In the genomic region with DNA sequence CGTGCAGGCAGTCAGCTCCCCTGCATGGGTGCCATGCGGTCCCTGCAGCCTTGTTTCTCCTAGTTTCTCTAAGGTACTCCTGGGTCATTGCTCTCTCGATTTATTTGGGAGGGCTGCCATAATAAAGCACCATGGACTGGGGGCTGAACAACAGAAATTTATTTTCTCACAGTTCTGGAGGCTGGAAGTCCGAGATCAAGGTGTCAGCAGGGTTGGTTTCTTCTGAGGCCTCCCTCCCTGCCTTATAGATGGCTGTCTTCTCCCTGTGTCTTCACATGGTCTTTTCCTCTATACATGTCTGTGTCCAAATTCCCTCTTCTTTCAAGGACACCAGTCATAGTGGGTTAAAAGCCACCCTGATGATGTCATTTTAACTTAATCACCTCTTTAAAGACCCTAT, we compare ENCODE assay signal across 25 cellular contexts. TPM values are rescaled to one million over a fixed set of nuclear protein-coding genes. Genes with fewer than 3 reads are reported as not detected.
A peak's percentile ranks its signal among the peaks of the same experiment; 100 is the strongest.
DNase-seq lines count a peak whose midpoint lies in the region; ATAC-seq, FAIRE-seq and TF ChIP-seq lines count a peak whose summit lies in the region.
"Had no signal": no experiment of that assay in that cellular context is flagged by ENCODE, and none has a peak within 500 bp of the region (broad histone marks: within the 10 kb centered on the region; RNA-seq: fewer than 3 reads in every experiment).

No MANE protein-coding gene starts in this region.

- no peak for TF ChIP-seq POLR2A in HepG2 (IDR thresholded peaks at IDR 0.05; ENCODE audit: insufficient read depth in 1 of 2, low read depth in 2 of 2, low read length in 2 of 2)

- TF ChIP-seq RAD21 in HepG2 (CRISPR knock-in tag; IDR thresholded peaks at IDR 0.05), result no peak

- no peak for DNase-seq in right cardiac atrium
- no peak for DNase-seq in left cardiac atrium
- no peak for DNase-seq in HepG2 (ENCODE audit: low spot score)
- no peak for DNase-seq in activated naive CD4-positive, alpha-beta T cell (lab: John Stamatoyannopoulos, UW)
- DNase-seq in sciatic nerve (ENCODE audit: low spot score), result no peak
- no peak for DNase-seq in SW 1271 (lab: John Stamatoyannopoulos, UW)
- DNase-seq: activated CD4-positive, alpha-beta T cell treated with anti-CD3 and anti-CD28 coated beads for 36 hours; activated CD8-positive, alpha-beta memory T cell treated with anti-CD3 and anti-CD28 coated beads, Interleukin-2, amount 50 U/mL, for 48 hours; activated CD8-positive, alpha-beta T cell treated with anti-CD3 and anti-CD28 coated beads for 36 hours; activated naive CD4-positive, alpha-beta T cell treated with anti-CD3 and anti-CD28 coated beads, Interleukin-2, amount 50 U/mL, for 16 hours; amniotic stem cell; effector CD4-positive, alpha-beta T cell; H7; mesendoderm; NCI-H2171; NK-92 treated with Interleukin-12 subunit alpha and Interleukin-12 subunit beta, amount 100 ng/mL, for 24 hours; SIG-M5; stimulated activated CD4-positive, alpha-beta T cell treated with anti-CD3 and anti-CD28 coated beads, Interleukin-15, amount 100 ng/mL, for 24 hours; stimulated activated CD4-positive, alpha-beta T cell treated with anti-CD3 and anti-CD28 coated beads, Interleukin-4, amount 100 ng/mL, for 4 hours; trophoblast cell had no signal

- no peaks in the 10 kb centered on the region for H4K20me1 ChIP-seq in HepG2 (ENCODE audit: insufficient read depth, low read length)

- no peak for ATAC-seq in right cardiac atrium
- no peak for ATAC-seq in left cardiac atrium
- ATAC-seq in HepG2, result no peak
- ATAC-seq in sciatic nerve, result no peak
- ATAC-seq: activated CD4-positive, alpha-beta T cell treated with anti-CD3 and anti-CD28 coated beads for 36 hours; activated CD8-positive, alpha-beta T cell treated with anti-CD3 and anti-CD28 coated beads for 36 hours had no signal

- in situ Hi-C loops in HepG2 (cut with HindIII; ENCODE audit: extremely low pct_ligation_motif_present, low pct_unique_long_range_greater_than_20kb), result no loop called here

- H3K27me3 ChIP-seq in right cardiac atrium (ENCODE audit: control insufficient read depth, insufficient read depth) (no peaks in the 10 kb centered on the region), HepG2 (ENCODE audit: control insufficient read depth in 1 of 2, insufficient read depth in 2 of 2, low read length in 2 of 2) (peaks cover 0 to 8% of the 10 kb centered on the region in 2 experiments; a peak in 1 of 5 replicates)
- H3K27me3 ChIP-seq: neutrophil had no signal

- no peak for TF ChIP-seq CTCF in VCaP (conservative IDR thresholded peaks at IDR 0.05)
- TF ChIP-seq CTCF in HepG2 (CRISPR knock-in tag; IDR thresholded peaks at IDR 0.05), result no peak

- H3K79me2 ChIP-seq in HepG2 (ENCODE audit: insufficient read depth, low read length), result no peaks in the 10 kb centered on the region

- no TSS peak for BruUV-seq in HepG2 (replicated peaks; lab: Mats Ljungman, UMichigan)

- POLR2A ChIA-PET in HepG2 (lab: Yijun Ruan, JAX), result no interaction called here

- WGBS in right cardiac atrium, result 95% methylated on average over 4 of the region's 4 CpGs
- WGBS in HepG2 (ENCODE audit: low lambda C conversion rate), result 33% methylated on average over 4 of the region's 4 CpGs

- no peak overlapping the region for H3K4me3 ChIP-seq in right cardiac atrium (ENCODE audit: low read length)
- no peak overlapping the region for H3K4me3 ChIP-seq in HepG2 (replicated peaks in 1 of 3; ENCODE audit: insufficient read depth in 1 of 3, low read depth in 2 of 3, low read length in 3 of 3)
- H3K4me3 ChIP-seq: prostate gland had no signal

- no peak overlapping the region for H2AFZ ChIP-seq in HepG2 (ENCODE audit: low read length)

- no peaks in the 10 kb centered on the region for H3K36me3 ChIP-seq in HepG2 (replicated peaks in 1 of 2; ENCODE audit: control insufficient read depth in 1 of 2, insufficient read depth in 2 of 2, low read length in 2 of 2)
- H3K36me3 ChIP-seq: neutrophil, prostate gland had no signal

- intact Hi-C loops in right cardiac atrium (cut with DNase I), result no loop called here
- intact Hi-C loops in left cardiac atrium (cut with DNase I), result loop anchor here (5.0 to 10.0 kb wide), 2 partner anchors 33 to 56 kb away; no protein-coding TSS in a partner anchor
- intact Hi-C loops in HepG2 (cut with micrococcal nuclease; ENCODE audit: unreplicated experiment), result no loop called here
- intact Hi-C loops in sciatic nerve (cut with DNase I), result no loop called here

- no peak for TF ChIP-seq EP300 in HepG2 (IDR thresholded peaks at IDR 0.05; ENCODE audit: low read depth in 2 of 2, low read length in 2 of 2)
- no peak for TF ChIP-seq EP300 in HepG2 (CRISPR knock-in tag; IDR thresholded peaks at IDR 0.05; ENCODE audit: borderline replicate concordance)

- H3K4me2 ChIP-seq in HepG2 (ENCODE audit: low read depth, low read length), result no peak overlapping the region

- H3K9me3 ChIP-seq in right cardiac atrium (ENCODE audit: control insufficient read depth, low read length), result no peaks in the 10 kb centered on the region
- H3K9me3 ChIP-seq in HepG2 (ENCODE audit: low read length), result no peaks in the 10 kb centered on the region
- H3K9me3 ChIP-seq: neutrophil, prostate gland had no signal

- H3K27ac ChIP-seq in right cardiac atrium (ENCODE audit: low read length) (peak overlapping the region; percentile 60), VCaP (peak overlapping the region; percentile 49; the same call in 1 of the 2 replicates), HepG2 (ENCODE audit: extremely low read length, insufficient read depth, low read length) (no peak overlapping the region)
- H3K27ac ChIP-seq: neutrophil had no signal

- FAIRE-seq in HepG2 (lab: Jason Lieb, UNC), result no peak
- FAIRE-seq: bronchial epithelial cell, GM12892 had no signal

- peaks cover 18% of the 10 kb centered on the region for H3K4me1 ChIP-seq in right cardiac atrium (ENCODE audit: control insufficient read depth, insufficient read depth, low read length)
- peaks cover 59% of the 10 kb centered on the region for H3K4me1 ChIP-seq in HepG2 (ENCODE audit: insufficient read depth, low read length)

- CTCF ChIA-PET in HepG2 (lab: Yijun Ruan, JAX; ENCODE audit: low intra/inter-chr PET ratio, low total read pairs), result no interaction called here

- H3K9ac ChIP-seq in HepG2 (ENCODE audit: insufficient read depth, low read depth, low read length), result no peak overlapping the region

TF ChIP-seq in HepG2, 621 proteins besides CTCF, POLR2A, EP300 and RAD21:
- TF ChIP-seq ZNF446 (CRISPR knock-in tag; IDR thresholded peaks at IDR 0.05) (no peak), ZSCAN25 (CRISPR knock-in tag; IDR thresholded peaks at IDR 0.05) (no peak), CREB1 (IDR thresholded peaks at IDR 0.05) (0 out of 2 replicates have a peak, but pooled peaks have one; percentile 2), CREB1 (CRISPR knock-in tag; IDR thresholded peaks at IDR 0.05) (no peak), ATF7 (IDR thresholded peaks at IDR 0.05) (peak; percentile 85), ATF7 (CRISPR knock-in tag; IDR thresholded peaks at IDR 0.05) (no peak)
- TF ChIP-seq, protein P1, sequence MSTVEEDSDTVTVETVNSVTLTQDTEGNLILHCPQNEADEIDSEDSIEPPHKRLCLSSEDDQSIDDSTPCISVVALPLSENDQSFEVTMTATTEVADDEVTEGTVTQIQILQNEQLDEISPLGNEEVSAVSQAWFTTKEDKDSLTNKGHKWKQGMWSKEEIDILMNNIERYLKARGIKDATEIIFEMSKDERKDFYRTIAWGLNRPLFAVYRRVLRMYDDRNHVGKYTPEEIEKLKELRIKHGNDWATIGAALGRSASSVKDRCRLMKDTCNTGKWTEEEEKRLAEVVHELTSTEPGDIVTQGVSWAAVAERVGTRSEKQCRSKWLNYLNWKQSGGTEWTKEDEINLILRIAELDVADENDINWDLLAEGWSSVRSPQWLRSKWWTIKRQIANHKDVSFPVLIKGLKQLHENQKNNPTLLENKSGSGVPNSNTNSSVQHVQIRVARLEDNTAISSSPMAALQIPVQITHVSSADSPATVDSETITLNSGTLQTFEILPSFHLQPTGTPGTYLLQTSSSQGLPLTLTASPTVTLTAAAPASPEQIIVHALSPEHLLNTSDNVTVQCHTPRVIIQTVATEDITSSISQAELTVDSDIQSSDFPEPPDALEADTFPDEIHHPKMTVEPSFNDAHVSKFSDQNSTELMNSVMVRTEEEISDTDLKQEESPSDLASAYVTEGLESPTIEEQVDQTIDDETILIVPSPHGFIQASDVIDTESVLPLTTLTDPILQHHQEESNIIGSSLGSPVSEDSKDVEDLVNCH (CRISPR knock-in tag; IDR thresholded peaks at IDR 0.05), result 0 out of 2 replicates have a peak, but pooled peaks have one; percentile 8

RNA-seq across cellular contexts. Expression of gene RPL37A, which starts 40.5 kb away (rescaled TPM):
- 1,000 to 10,000 TPM; 1,836 to 2,258 (median 1,899) TPM for total RNA-seq in right cardiac atrium
- polyA plus RNA-seq in right cardiac atrium, result 3,516 TPM
- total RNA-seq in left cardiac atrium, result 1,000 to 10,000 TPM; 1,877 to 1,963 TPM
- total RNA-seq in HepG2 (2016; rRNA removed; fragmentation: Illumina TruSeq; extraction: Trizol), result 6,902 and 7,071 TPM in 2 replicates
- 11,484 and 12,287 TPM in 2 replicates for total RNA-seq in HepG2 (2016; cell fraction: cytosol; rRNA removed; fragmentation: Illumina TruSeq; extraction: Trizol; ENCODE audit: low read depth)
- 6,918 and 7,424 TPM in 2 replicates for total RNA-seq in HepG2 (2016; cell fraction: insoluble cytoplasmic fraction; rRNA removed; fragmentation: Illumina TruSeq; extraction: Trizol)
- total RNA-seq in HepG2 (2016; cell fraction: membrane; rRNA removed; fragmentation: Illumina TruSeq; extraction: Trizol), result 16,795 and 17,457 TPM in 2 replicates
- 2,427 and 2,707 TPM in 2 replicates for total RNA-seq in HepG2 (2016; cell fraction: nucleus; rRNA removed; fragmentation: Illumina TruSeq; extraction: Trizol)
- polyA plus RNA-seq in HepG2 (2011; rRNA removed), result 7,317 and 7,910 TPM in 2 replicates
- 3,435 and 3,576 TPM in 2 replicates for polyA plus RNA-seq in HepG2 (2011; cell fraction: cytosol; rRNA removed)
- polyA plus RNA-seq in HepG2 (2011; cell fraction: nucleus; rRNA removed), result 934 and 1,174 TPM in 2 replicates
- polyA plus RNA-seq in HepG2 (2012), result 7,692 and 8,090 TPM in 2 replicates
- 11,969 and 13,234 TPM in 2 replicates for polyA plus RNA-seq in HepG2 (2016; cell fraction: cytosol; fragmentation: Illumina TruSeq; extraction: Trizol; ENCODE audit: low read depth)
- polyA plus RNA-seq in HepG2 (2016; cell fraction: insoluble cytoplasmic fraction; fragmentation: Illumina TruSeq; extraction: Trizol; ENCODE audit: low read depth), result 6,005 and 6,067 TPM in 2 replicates
- 14,650 and 14,956 TPM in 2 replicates for polyA plus RNA-seq in HepG2 (2016; cell fraction: membrane; fragmentation: Illumina TruSeq; extraction: Trizol; ENCODE audit: low read depth)
- polyA plus RNA-seq in HepG2 (2016; cell fraction: nucleus; fragmentation: Illumina TruSeq; extraction: Trizol; ENCODE audit: insufficient read depth, low read depth), result 4,147 and 4,271 TPM in 2 replicates
- 537 and 682 TPM in 2 replicates for polyA minus RNA-seq in HepG2 (2011; rRNA and poly(A)+ RNA removed; ENCODE audit: low replicate concordance)
- polyA minus RNA-seq in HepG2 (2011; cell fraction: cytosol; rRNA and poly(A)+ RNA removed), result 1,971 TPM in 2 replicates
- polyA minus RNA-seq in HepG2 (2011; cell fraction: nucleus; rRNA and poly(A)+ RNA removed), result 601 and 721 TPM in 2 replicates
- total RNA-seq in sciatic nerve, result 1,810 TPM

Comparison
In these comparisons a context has a peak if more than half of its experiments do, and no peak if none do; other contexts are left out.
1. intact Hi-C loops: an anchor here in left cardiac atrium (5.0 to 10.0 kb wide); none called in right cardiac atrium, HepG2 and sciatic nerve.